In the genomic region with DNA sequence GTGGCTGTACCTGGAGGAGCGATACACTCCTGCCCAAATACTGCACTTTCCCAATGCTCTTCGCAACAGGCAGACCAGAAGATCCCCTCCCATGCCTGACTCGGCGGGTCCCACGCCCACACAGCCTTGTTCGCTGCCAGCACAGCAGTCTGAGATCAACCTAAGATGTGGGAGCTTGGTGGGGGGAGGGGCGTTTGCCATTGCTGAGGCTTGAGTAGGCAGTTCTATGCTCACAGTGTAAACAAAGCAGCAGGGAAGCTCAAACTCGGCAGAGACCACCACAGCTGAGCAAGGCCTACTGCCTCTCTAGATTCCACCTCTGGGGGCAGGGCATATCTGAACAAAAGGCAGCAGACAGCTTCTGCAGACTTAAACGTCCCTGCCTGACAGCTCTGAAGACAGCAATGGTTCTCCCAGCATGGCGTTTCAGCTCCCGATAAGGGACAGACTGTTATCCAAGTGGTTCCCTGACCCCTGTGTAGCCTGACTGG, we compare ENCODE assay signal across 1 cellular context.
TF ChIP-seq lines count a peak whose summit lies in the region.

No MANE protein-coding gene starts in this region.

TF ChIP-seq in WTC11, 78 proteins besides CTCF, POLR2A, EP300 and RAD21:
- TF ChIP-seq ZNF281 (CRISPR knock-in tag; IDR thresholded peaks at IDR 0.05) (peak; percentile 97), TEAD1 (CRISPR knock-in tag; IDR thresholded peaks at IDR 0.05) (peak; percentile 46; the same call in 1 of the 2 replicates), FOXP1 (CRISPR knock-in tag; IDR thresholded peaks at IDR 0.05; ENCODE audit: borderline replicate concordance) (peak; percentile 68; the same call in 1 of the 2 replicates), ZNF317 (CRISPR knock-in tag; IDR thresholded peaks at IDR 0.05; ENCODE audit: borderline replicate concordance, low read depth) (0 out of 2 replicates have a peak, but pooled peaks have one; percentile 35), KAT7 (CRISPR knock-in tag; IDR thresholded peaks at IDR 0.05; ENCODE audit: borderline replicate concordance) (0 out of 2 replicates have a peak, but pooled peaks have one; percentile 37), FOXK1 (CRISPR knock-in tag; IDR thresholded peaks at IDR 0.05) (peak; percentile 81)
